Comparison of ENCODE assay signal across 28 cellular contexts in the genomic region with DNA sequence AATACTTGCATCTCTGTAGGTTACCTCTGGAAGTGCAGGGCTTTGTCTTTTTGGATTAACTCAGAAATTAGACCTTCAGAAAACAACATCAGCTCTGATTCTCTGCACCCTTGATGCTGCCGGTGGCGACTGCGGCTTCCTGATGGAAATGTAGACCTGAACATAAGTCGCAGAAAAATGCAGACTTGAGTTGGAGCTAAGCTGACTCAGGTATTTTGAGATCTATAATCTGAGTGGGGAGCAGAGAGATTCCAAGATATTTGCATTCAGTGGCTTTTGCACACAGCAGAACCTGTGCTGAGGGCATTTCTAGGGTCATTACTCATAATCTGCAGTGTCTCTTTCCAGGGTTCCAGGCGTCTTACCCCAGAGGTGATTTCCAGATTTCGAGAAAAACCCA. TPM values are rescaled to one million over a fixed set of nuclear protein-coding genes. Genes with fewer than 3 reads are reported as not detected.
"Had no signal": no experiment of that assay in that cellular context is flagged by ENCODE, and none has a peak within 500 bp of the region (broad histone marks: within the 10 kb centered on the region; RNA-seq: fewer than 3 reads in every experiment).

No MANE protein-coding gene starts in this region.

- H3K4me2 ChIP-seq: smooth muscle cell had no signal

- H3K27ac ChIP-seq: neutrophil, ovary, parathyroid adenoma, psoas muscle, skin epidermis, spleen, stomach, suprapubic skin, testis, tibial artery, transverse colon, upper lobe of right lung, uterus had no signal

- H3K9me3 ChIP-seq: neutrophil, ovary, psoas muscle, spleen, stomach, suprapubic skin, testis, tibial artery, transverse colon, upper lobe of right lung, uterus had no signal

- ATAC-seq: naive thymus-derived CD8-positive, alpha-beta T cell; natural killer cell treated with Interleukin-12 subunit alpha and Interleukin-12 subunit beta and Interleukin-15 and Interleukin-18, amount 100 ng/mL, for 72 hours; psoas muscle; right cardiac atrium; sciatic nerve; stimulated activated memory B cell treated with anti-CD40 and anti-IgM and Interleukin-4, amounts not matched to agents 10 μg/mL and 1 μg/mL and 100 μg/mL, for 72 hours; upper lobe of right lung had no signal

- DNase-seq: naive B cell; naive thymus-derived CD8-positive, alpha-beta T cell; nephron progenitor cell; nucleus accumbens; ovary; psoas muscle; right cardiac atrium; stimulated activated CD4-positive, alpha-beta T cell treated with anti-CD3 and anti-CD28 coated beads, Interleukin-12 subunit alpha, Interleukin-12 subunit beta, amount 100 ng/mL, for 4 hours; stimulated activated CD4-positive, alpha-beta T cell treated with anti-CD3 and anti-CD28 coated beads, Interleukin-1b, Interleukin-23, amount 100 ng/mL, for 48 hours; stimulated activated CD4-positive, alpha-beta T cell treated with anti-CD3 and anti-CD28 coated beads, Interleukin-4, amount 100 ng/mL, for 1 hour; stimulated activated CD4-positive, alpha-beta T cell treated with anti-CD3 and anti-CD28 coated beads, Interleukin-4, amount 100 ng/mL, for 4 hours; stimulated activated CD8-positive, alpha-beta memory T cell treated with anti-CD3 and anti-CD28 coated beads, Interleukin-4, amount 100 ng/mL, for 48 hours; stimulated activated naive CD4-positive, alpha-beta T cell; stomach; testis; tibial artery; transverse colon; upper lobe of right lung; uterus had no signal

- H3K4me1 ChIP-seq: parathyroid adenoma, psoas muscle, spleen, stomach, suprapubic skin, testis, tibial artery, transverse colon, upper lobe of right lung, uterus had no signal

- H3K4me3 ChIP-seq: ovary, psoas muscle, skin epidermis, smooth muscle cell, spleen, stomach, suprapubic skin, testis, tibial artery, transverse colon, upper lobe of right lung, uterus had no signal

- H2AFZ ChIP-seq: parathyroid adenoma had no signal

- H3K9ac ChIP-seq: parathyroid adenoma had no signal

- H3K79me2 ChIP-seq: parathyroid adenoma had no signal

- H3K27me3 ChIP-seq: neutrophil, ovary, testis, transverse colon, upper lobe of right lung, uterus had no signal

- H3K36me3 ChIP-seq: neutrophil, ovary, spleen, stomach, suprapubic skin, tibial artery, transverse colon, upper lobe of right lung, uterus had no signal

RNA-seq across cellular contexts. Expression of a gene that starts 18.7 kb away (rescaled TPM):
- total RNA-seq: smooth muscle cell had no signal
- polyA plus RNA-seq: naive thymus-derived CD8-positive, alpha-beta T cell; smooth muscle cell had no signal
